ENCODE assay signal across 15 cellular contexts in genomic region chr3:122719273-122719921, GRCh38. TPM values are rescaled to one million over a fixed set of nuclear protein-coding genes. Genes with fewer than 3 reads are reported as not detected.
DNase-seq lines count a peak whose midpoint lies in the region; ATAC-seq and TF ChIP-seq lines count a peak whose summit lies in the region.
"Had no signal": no experiment of that assay in that cellular context is flagged by ENCODE, and none has a peak within 500 bp of the region (broad histone marks: within the 10 kb centered on the region; RNA-seq: fewer than 3 reads in every experiment).

No MANE protein-coding gene starts in this region.

- H3K4me3 Mint-ChIP-seq in activated naive CD8-positive, alpha-beta T cell, result no peak overlapping the region
- H3K4me3 Mint-ChIP-seq in activated naive CD8-positive, alpha-beta T cell treated with anti-CD3 and anti-CD28 coated beads for 36 hours, result no peak overlapping the region
- H3K4me3 Mint-ChIP-seq in T-helper 17 cell (no peak overlapping the region), naive B cell (no peak overlapping the region)
- H3K4me3 Mint-ChIP-seq: CD4-positive, alpha-beta memory T cell had no signal

- DNase-seq in activated naive CD8-positive, alpha-beta T cell treated with anti-CD3 and anti-CD28 coated beads for 36 hours, result no peak
- DNase-seq in T-helper 17 cell (no peak), naive B cell (no peak), HK-2 (ENCODE audit: unreplicated experiment) (no peak), suprapubic skin (ENCODE audit: low spot score in 2 of 2) (no peak), body of pancreas (no peak)
- DNase-seq: ACHN; BE2C; CD4-positive, alpha-beta memory T cell; DMS53; GF-D8; GM23248 had no signal

- TF ChIP-seq CTCF in suprapubic skin (IDR thresholded peaks at IDR 0.05), result no peak
- no peak for TF ChIP-seq CTCF in body of pancreas (IDR thresholded peaks at IDR 0.05)

- H3K4me1 ChIP-seq in suprapubic skin, result no peaks in the 10 kb centered on the region
- no peaks in the 10 kb centered on the region for H3K4me1 ChIP-seq in body of pancreas
- H3K4me1 ChIP-seq: BE2C had no signal

- H3K27ac Mint-ChIP-seq in activated naive CD8-positive, alpha-beta T cell, result peak overlapping the region; percentile 46
- H3K27ac Mint-ChIP-seq in activated naive CD8-positive, alpha-beta T cell treated with anti-CD3 and anti-CD28 coated beads for 36 hours, result no peak overlapping the region
- H3K27ac Mint-ChIP-seq in T-helper 17 cell (peak overlapping the region; percentile 29), naive B cell (peak overlapping the region in 5 of 6 donors; percentile 13 to 98 (median 84))

- no peaks in the 10 kb centered on the region for H3K27me3 ChIP-seq in suprapubic skin
- H3K27me3 ChIP-seq in body of pancreas, result no peaks in the 10 kb centered on the region
- H3K27me3 ChIP-seq: BE2C had no signal

- ATAC-seq in T-helper 17 cell (no peak), naive B cell (ENCODE audit: low read depth in 2 of 2) (no peak), body of pancreas (no peak)
- ATAC-seq: HCT116 had no signal

- H3K4me3 ChIP-seq in suprapubic skin (no peak overlapping the region), body of pancreas (no peak overlapping the region)
- H3K4me3 ChIP-seq: GM23248 had no signal

- H3K36me3 ChIP-seq in suprapubic skin (peaks cover 54% of the 10 kb centered on the region), body of pancreas (replicated peaks in 1 of 2; ENCODE audit: insufficient read depth in 1 of 2, low read depth in 2 of 2) (peaks cover 0 to 11% of the 10 kb centered on the region in 2 donors)
- H3K36me3 ChIP-seq: BE2C had no signal

- peaks cover 28% of the 10 kb centered on the region for H3K36me3 Mint-ChIP-seq in activated naive CD8-positive, alpha-beta T cell
- peaks cover 35% of the 10 kb centered on the region for H3K36me3 Mint-ChIP-seq in activated naive CD8-positive, alpha-beta T cell treated with anti-CD3 and anti-CD28 coated beads for 36 hours
- H3K36me3 Mint-ChIP-seq in T-helper 17 cell (ENCODE audit: low read depth), result peaks cover 23% of the 10 kb centered on the region
- H3K36me3 Mint-ChIP-seq in naive B cell, result peaks cover 51 to 58% of the 10 kb centered on the region in 2 donors

- H3K27me3 Mint-ChIP-seq in activated naive CD8-positive, alpha-beta T cell, result no peaks in the 10 kb centered on the region
- H3K27me3 Mint-ChIP-seq in activated naive CD8-positive, alpha-beta T cell treated with anti-CD3 and anti-CD28 coated beads for 36 hours, result no peaks in the 10 kb centered on the region
- H3K27me3 Mint-ChIP-seq in T-helper 17 cell, result no peaks in the 10 kb centered on the region
- no peaks in the 10 kb centered on the region for H3K27me3 Mint-ChIP-seq in naive B cell
- H3K27me3 Mint-ChIP-seq: CD4-positive, alpha-beta memory T cell had no signal

- H3K27ac ChIP-seq in suprapubic skin (no peak overlapping the region), body of pancreas (no peak overlapping the region)
- H3K27ac ChIP-seq: C4-2B, GM23248 had no signal

- TF ChIP-seq POLR2A in suprapubic skin (IDR thresholded peaks at IDR 0.05) (no peak), body of pancreas (IDR thresholded peaks at IDR 0.05) (no peak)

- no peaks in the 10 kb centered on the region for H3K9me3 Mint-ChIP-seq in activated naive CD8-positive, alpha-beta T cell (ENCODE audit: low read depth)
- H3K9me3 Mint-ChIP-seq in activated naive CD8-positive, alpha-beta T cell treated with anti-CD3 and anti-CD28 coated beads for 36 hours, result no peaks in the 10 kb centered on the region
- peaks cover 0 to 6% (median 0%) of the 10 kb centered on the region in 7 donors for H3K9me3 Mint-ChIP-seq in naive B cell
- H3K9me3 Mint-ChIP-seq: CD4-positive, alpha-beta memory T cell had no signal

- H3K9me3 ChIP-seq in T-helper 17 cell (ENCODE audit: control insufficient read depth, low read length, poor library complexity, severe bottlenecking) (no peaks in the 10 kb centered on the region), suprapubic skin (no peaks in the 10 kb centered on the region), body of pancreas (no peaks in the 10 kb centered on the region)
- H3K9me3 ChIP-seq: BE2C had no signal

- intact Hi-C loops in body of pancreas (cut with DNase I), result no loop called here

- 56% methylated on average over 3 of the region's 3 CpGs for WGBS in suprapubic skin
- 82 to 87% methylated on average over 3 of the region's 3 CpGs for WGBS in body of pancreas, 2 donors

- TF ChIP-seq EP300 in suprapubic skin (IDR thresholded peaks at IDR 0.05), result no peak

- H3K4me1 Mint-ChIP-seq in activated naive CD8-positive, alpha-beta T cell (ENCODE audit: low read depth), result no peaks in the 10 kb centered on the region
- no peaks in the 10 kb centered on the region for H3K4me1 Mint-ChIP-seq in activated naive CD8-positive, alpha-beta T cell treated with anti-CD3 and anti-CD28 coated beads for 36 hours
- H3K4me1 Mint-ChIP-seq in T-helper 17 cell (peaks cover 7% of the 10 kb centered on the region), naive B cell (peaks cover 11 to 37% (median 21%) of the 10 kb centered on the region in 3 donors)

RNA-seq across cellular contexts. Expression of gene PARP14, which starts 38.8 kb away (rescaled TPM):
- total RNA-seq in activated naive CD8-positive, alpha-beta T cell treated with anti-CD3 and anti-CD28 coated beads for 36 hours, result 10 to 100 TPM; 55.2 to 56.5 TPM
- 10 to 100 TPM; 46.8 to 47.8 TPM for total RNA-seq in T-helper 17 cell
- polyA plus RNA-seq in naive B cell (ENCODE audit: low read depth in 6 of 6), result 10 to 100 TPM in 5 of 6 donors, 1 to 10 TPM in 1; 5.9 to 45.2 (median 34.2) TPM
- 10 to 100 TPM in 2 of 4 donors, 1 to 10 TPM in 2; 5.2 to 34.9 (median 14.5) TPM for total RNA-seq in suprapubic skin
- total RNA-seq in body of pancreas, result 10 to 100 TPM; 31.6 to 31.9 TPM
